ENCODE assay signal across 10 cellular contexts in genomic region chr1:185681034-185681633, GRCh38. TPM values are rescaled to one million over a fixed set of nuclear protein-coding genes. Genes with fewer than 3 reads are reported as not detected.
A peak's percentile ranks its signal among the peaks of the same experiment; 100 is the strongest.
DNase-seq lines count a peak whose midpoint lies in the region; ATAC-seq and TF ChIP-seq lines count a peak whose summit lies in the region.
"Had no signal": no experiment of that assay in that cellular context is flagged by ENCODE, and none has a peak within 500 bp of the region (broad histone marks: within the 10 kb centered on the region; RNA-seq: fewer than 3 reads in every experiment).

No MANE protein-coding gene starts in this region.

- H3K27me3 Mint-ChIP-seq in nephron (ENCODE audit: low read depth) = no peaks in the 10 kb centered on the region

- no peak overlapping the region for H3K4me3 ChIP-seq in esophagus muscularis mucosa
- H3K4me3 ChIP-seq: BLaER1 had no signal

- TF ChIP-seq EP300 in esophagus muscularis mucosa (IDR thresholded peaks at IDR 0.05) = no peak

- H3K27ac ChIP-seq in esophagus muscularis mucosa (replicated peaks in 1 of 4) = no peak overlapping the region
- H3K27ac ChIP-seq: BLaER1 had no signal

- H3K4me3 Mint-ChIP-seq in nephron = no peak overlapping the region

- DNase-seq in SKM-1 (lab: John Stamatoyannopoulos, UW; ENCODE audit: unreplicated experiment) (peak; percentile 76), SKM-1 treated with dmso at 0.1 percent for 144 hours (lab: John Stamatoyannopoulos, UW; ENCODE audit: unreplicated experiment) (no peak), NAMALWA (ENCODE audit: low spot score) (peak; percentile 76), RPMI8226 (peak; percentile 60), esophagus muscularis mucosa (ENCODE audit: extremely low spot score) (no peak), UCSD-AML1 (lab: John Stamatoyannopoulos, UW; ENCODE audit: unreplicated experiment) (no peak)

- no peaks in the 10 kb centered on the region for H3K36me3 Mint-ChIP-seq in nephron (ENCODE audit: low read depth)
- H3K36me3 Mint-ChIP-seq: activated naive CD8-positive, alpha-beta T cell had no signal

- H3K4me1 Mint-ChIP-seq in nephron = no peaks in the 10 kb centered on the region

- H3K9me3 ChIP-seq in esophagus muscularis mucosa = no peaks in the 10 kb centered on the region
- H3K9me3 ChIP-seq: BLaER1 had no signal

- no peaks in the 10 kb centered on the region for H3K36me3 ChIP-seq in esophagus muscularis mucosa
- H3K36me3 ChIP-seq: BLaER1 had no signal

- H3K9me3 Mint-ChIP-seq in nephron = no peaks in the 10 kb centered on the region

- TF ChIP-seq POLR2A in esophagus muscularis mucosa (IDR thresholded peaks at IDR 0.05; ENCODE audit: low read depth) = no peak

- 54% methylated on average over 2 of the region's 2 CpGs for WGBS in esophagus muscularis mucosa

- intact Hi-C loops in esophagus muscularis mucosa (cut with DNase I) = no loop called here

- H3K27me3 ChIP-seq in esophagus muscularis mucosa = no peaks in the 10 kb centered on the region
- H3K27me3 ChIP-seq: BLaER1 had no signal

- peak; percentile 40 to 57 (median 49) for TF ChIP-seq CTCF in esophagus muscularis mucosa (IDR thresholded peaks at IDR 0.05)
- peak; percentile 42 to 61 (median 61) for TF ChIP-seq CTCF in nephron (IDR thresholded peaks at IDR 0.05; ENCODE audit: unreplicated experiment in 3 of 3)

- no peak overlapping the region for H3K27ac Mint-ChIP-seq in nephron
- H3K27ac Mint-ChIP-seq: activated naive CD8-positive, alpha-beta T cell had no signal

- H3K4me1 ChIP-seq in esophagus muscularis mucosa = peaks cover 0 to 6% (median 0%) of the 10 kb centered on the region in 4 donors

- ATAC-seq in GM21786 (IDR thresholded peaks at IDR 0.05; ENCODE audit: unreplicated experiment) = peak; percentile 80

RNA-seq across cellular contexts. Expression of gene HMCN1, which starts 53.1 kb away (rescaled TPM):
- 10 to 100 TPM; 53.0 to 87.9 (median 76.8) TPM for total RNA-seq in esophagus muscularis mucosa

Comparison
In these comparisons a context has a peak if more than half of its experiments do, and no peak if none do; other contexts are left out.
1. DNase-seq: peak in SKM-1 (single experiment), NAMALWA (single experiment) and RPMI8226 (single experiment); none in SKM-1 treated with dmso at 0.1 percent for 144 hours (single experiment), esophagus muscularis mucosa (single experiment) and UCSD-AML1 (single experiment).